In genomic region chr16:19898924-19899604, GRCh38 we compare ENCODE assay signal across 9 cellular contexts. TPM values are rescaled to one million over a fixed set of nuclear protein-coding genes. Genes with fewer than 3 reads are reported as not detected.
DNase-seq lines count a peak whose midpoint lies in the region; ATAC-seq and TF ChIP-seq lines count a peak whose summit lies in the region.
"Had no signal": no experiment of that assay in that cellular context is flagged by ENCODE, and none has a peak within 500 bp of the region (broad histone marks: within the 10 kb centered on the region; RNA-seq: fewer than 3 reads in every experiment).

No MANE protein-coding gene starts in this region.

- CTCF ChIA-PET in PC-9 (lab: Charles Lee): interaction anchor here (0.5 to 1.2 kb wide), 2 partner anchors 9 to 300 kb away, joined by 4 to 10 read pairs; no protein-coding TSS in a partner anchor

- no peaks in the 10 kb centered on the region for H4K20me1 ChIP-seq in PC-9 (ENCODE audit: insufficient read depth)

- H3K36me3 ChIP-seq in HUES6 (ENCODE audit: control insufficient read depth, insufficient read depth, low read length) (no peaks in the 10 kb centered on the region), PC-9 (ENCODE audit: low read depth) (no peaks in the 10 kb centered on the region)

- peak overlapping the region; percentile 33 for H3K4me3 ChIP-seq in HUES6 (ENCODE audit: low read depth, low read length)
- H3K4me3 ChIP-seq in PC-9: no peak overlapping the region
- H3K4me3 ChIP-seq in astrocyte of the spinal cord (ENCODE audit: low read depth, low read length): no peak overlapping the region

- intact Hi-C loops in PC-9 (cut with micrococcal nuclease; ENCODE audit: unreplicated experiment): loop anchor here (1.0 kb wide), 1 partner anchor 484 kb away; no protein-coding TSS in a partner anchor

- no peaks in the 10 kb centered on the region for H3K9me3 ChIP-seq in HUES6 (ENCODE audit: control insufficient read depth, insufficient read depth, low read depth, low read length)
- no peaks in the 10 kb centered on the region for H3K9me3 ChIP-seq in PC-9 (ENCODE audit: insufficient read depth, low read depth)

- no peak overlapping the region for H3K27ac ChIP-seq in HUES6 (ENCODE audit: low read depth, low read length)
- H3K27ac ChIP-seq in PC-9: no peak overlapping the region

- no peak overlapping the region for H2AFZ ChIP-seq in PC-9

- POLR2A ChIA-PET in PC-9 (lab: Charles Lee; ENCODE audit: unreplicated experiment): no interaction called here

- TF ChIP-seq POLR2A in GM18505 (IDR thresholded peaks at IDR 0.05; ENCODE audit: borderline replicate concordance, extremely low read depth, insufficient read depth, insufficient read length): no peak

- in situ Hi-C loops in astrocyte of the spinal cord (cut with HindIII; ENCODE audit: low sequenced_read_pairs): no loop called here

- BruUV-seq in PC-9 (replicated peaks; lab: Mats Ljungman, UMichigan): no TSS peak

- H3K4me1 ChIP-seq in HUES6 (ENCODE audit: control insufficient read depth, insufficient read depth, low read length) (peaks cover 10% of the 10 kb centered on the region; the same call in 1 of the 2 replicates), PC-9 (replicated peaks; ENCODE audit: insufficient read depth) (no peaks in the 10 kb centered on the region)

- no peaks in the 10 kb centered on the region for H3K79me2 ChIP-seq in PC-9 (ENCODE audit: low read depth)

- DNase-seq in EL (peak; percentile 57), PC-9 (peak; percentile 50 to 61), astrocyte of the spinal cord (ENCODE audit: low read depth, low spot score) (peak; percentile 47), iPS-NIHi11 (ENCODE audit: low spot score) (peak; percentile 73), UCSD-AML1 (lab: John Stamatoyannopoulos, UW; ENCODE audit: unreplicated experiment) (no peak)
- DNase-seq in stimulated activated CD4-positive, alpha-beta T cell treated with anti-CD3 and anti-CD28 coated beads, Interleukin-4, amount 100 ng/mL, for 24 hours: peak; percentile 54
- DNase-seq: right cardiac atrium had no signal

- peak; percentile 85 for TF ChIP-seq CTCF in PC-9 (conservative IDR thresholded peaks at IDR 0.05)
- peak; percentile 86 for TF ChIP-seq CTCF in astrocyte of the spinal cord (IDR thresholded peaks at IDR 0.05; ENCODE audit: low read depth, low read length)

- peak overlapping the region; percentile 22 for H3K4me2 ChIP-seq in PC-9

- no peak for ATAC-seq in GM18505 (IDR thresholded peaks at IDR 0.05; ENCODE audit: unreplicated experiment)

- H3K27me3 ChIP-seq in HUES6 (ENCODE audit: control insufficient read depth, insufficient read depth, low read length) (no peaks in the 10 kb centered on the region), PC-9 (ENCODE audit: insufficient read depth, low read depth) (peaks cover 27% of the 10 kb centered on the region)

- no peaks in the 10 kb centered on the region for H3K9me2 ChIP-seq in PC-9 (ENCODE audit: insufficient read depth)

- no peaks in the 10 kb centered on the region for H3F3A ChIP-seq in PC-9 (ENCODE audit: insufficient read depth, low read depth)

- no peak overlapping the region for H3K9ac ChIP-seq in HUES6 (ENCODE audit: low read length)

RNA-seq across cellular contexts. Expression of gene GPRC5B, which starts 14.4 kb away (rescaled TPM):
- 62.0 and 70.2 TPM in 2 replicates for total RNA-seq in PC-9 (2021)
